32 cellular contexts compared by ENCODE assay signal in the genomic region with DNA sequence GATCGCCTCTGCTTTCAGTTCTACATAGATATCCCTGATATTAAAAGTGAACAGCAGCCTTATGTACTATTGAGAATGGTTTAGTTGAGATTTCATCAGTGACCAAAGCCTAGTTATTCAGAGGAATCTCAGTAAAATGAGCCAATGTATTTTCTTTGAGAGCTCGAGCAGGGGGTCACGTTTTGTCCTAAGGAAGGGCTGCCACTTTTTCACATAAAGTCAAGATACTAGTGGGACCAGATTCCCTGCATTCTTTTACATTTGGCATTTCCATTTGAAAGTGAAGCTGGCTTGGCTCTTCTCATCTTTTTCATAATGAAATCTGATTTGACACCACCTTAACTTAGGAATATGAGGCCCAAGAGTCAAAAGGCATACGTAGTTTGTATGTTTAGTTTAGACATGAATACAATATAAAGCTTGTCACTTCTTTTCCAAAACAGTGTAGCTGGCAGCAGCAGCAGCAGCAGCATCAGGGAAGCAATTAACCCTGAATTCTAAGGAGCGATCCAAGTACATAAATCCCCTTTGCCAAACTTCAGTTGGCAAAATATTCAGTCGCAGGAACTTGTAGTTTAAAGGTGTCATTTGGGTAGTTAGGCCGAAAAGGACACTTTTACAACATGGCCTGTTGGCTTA.
DNase-seq lines count a peak whose midpoint lies in the region; ATAC-seq and TF ChIP-seq lines count a peak whose summit lies in the region.
"Had no signal": no experiment of that assay in that cellular context is flagged by ENCODE, and none has a peak within 500 bp of the region (broad histone marks: within the 10 kb centered on the region; RNA-seq: fewer than 3 reads in every experiment).

No MANE protein-coding gene starts in this region.

- H3K4me2 ChIP-seq in DND-41 (ENCODE audit: insufficient read depth, low read length): no peak overlapping the region
- H3K4me2 ChIP-seq in Karpas-422 (ENCODE audit: low read depth, low read length, poor library complexity, severe bottlenecking): no peak overlapping the region
- no peak overlapping the region for H3K4me2 ChIP-seq in PC-3 (ENCODE audit: low read length)

- H3K9me3 Mint-ChIP-seq in endodermal cell (no peaks in the 10 kb centered on the region), mesothelial cell of epicardium (peaks cover 3% of the 10 kb centered on the region)
- H3K9me3 Mint-ChIP-seq: activated naive CD4-positive, alpha-beta T cell treated with anti-CD3 and anti-CD28 coated beads for 36 hours had no signal

- H3K27me3 Mint-ChIP-seq in endodermal cell (ENCODE audit: insufficient read depth): no peaks in the 10 kb centered on the region
- no peaks in the 10 kb centered on the region for H3K27me3 Mint-ChIP-seq in mesothelial cell of epicardium (ENCODE audit: low read depth)
- H3K27me3 Mint-ChIP-seq: CD4-positive, alpha-beta T cell; T-cell had no signal

- ATAC-seq in DND-41 (ENCODE audit: insufficient read depth, low read depth) (no peak), PC-3 (no peak), HG02981 (IDR thresholded peaks at IDR 0.05; ENCODE audit: unreplicated experiment) (no peak)
- ATAC-seq: foreskin keratinocyte, heart left ventricle, Panc1, T-cell had no signal

- no peaks in the 10 kb centered on the region for H3K36me3 ChIP-seq in DND-41 (ENCODE audit: insufficient read depth, low read length)
- no peaks in the 10 kb centered on the region for H3K36me3 ChIP-seq in Karpas-422 (ENCODE audit: insufficient read depth, low read length)
- no peaks in the 10 kb centered on the region for H3K36me3 ChIP-seq in endodermal cell (ENCODE audit: control insufficient read depth, insufficient read depth, low read length)
- no peaks in the 10 kb centered on the region for H3K36me3 ChIP-seq in PC-3 (ENCODE audit: low read depth, low read length)
- no peaks in the 10 kb centered on the region for H3K36me3 ChIP-seq in colonic mucosa
- H3K36me3 ChIP-seq: heart left ventricle, suprapubic skin had no signal

- H3K36me3 Mint-ChIP-seq in endodermal cell (ENCODE audit: low read depth): peaks cover 2% of the 10 kb centered on the region
- H3K36me3 Mint-ChIP-seq in mesothelial cell of epicardium: no peaks in the 10 kb centered on the region
- H3K36me3 Mint-ChIP-seq: T-cell had no signal

- BruUV-seq in PC-3 (replicated peaks; lab: Mats Ljungman, UMichigan): no TSS peak

- WGBS in endodermal cell (ENCODE audit: insufficient coverage in 1 of 2, insufficient read length in 1 of 2), 2 experiments: 33 to 79% methylated on average over 1 to 7 of the region's 7 CpGs

- no peak overlapping the region for H3K9ac ChIP-seq in DND-41 (ENCODE audit: low read depth, low read length)
- H3K9ac ChIP-seq in Karpas-422 (ENCODE audit: low read length): no peak overlapping the region
- no peak overlapping the region for H3K9ac ChIP-seq in endodermal cell (ENCODE audit: extremely low read depth, low read length, poor library complexity, severe bottlenecking)
- no peak overlapping the region for H3K9ac ChIP-seq in PC-3 (ENCODE audit: low read length)
- H3K9ac ChIP-seq in colonic mucosa (ENCODE audit: low read depth in 2 of 2, low read length in 2 of 2): no peak overlapping the region

- CTCF ChIA-PET in PC-3 (lab: Charles Lee): no interaction called here

- H4K20me1 ChIP-seq in DND-41 (ENCODE audit: insufficient read depth, low read length): no peaks in the 10 kb centered on the region
- no peaks in the 10 kb centered on the region for H4K20me1 ChIP-seq in Karpas-422 (ENCODE audit: insufficient read depth, low read depth, low read length)
- no peaks in the 10 kb centered on the region for H4K20me1 ChIP-seq in PC-3 (ENCODE audit: low read length)

- H3K27ac Mint-ChIP-seq in endodermal cell (peak overlapping the region; percentile 84), mesothelial cell of epicardium (peak overlapping the region; percentile 69)
- H3K27ac Mint-ChIP-seq: activated naive CD4-positive, alpha-beta T cell treated with anti-CD3 and anti-CD28 coated beads for 36 hours; activated T-helper 1 cell treated with anti-CD3 and anti-CD28 coated beads, Interleukin-12 subunit alpha, Interleukin-12 subunit beta, Interleukin-2, Interleukin-4 antibody, amounts not matched to agents 30 ng/mL and 10 ng/mL and 1 ng/mL, durations not matched to agents 14 hours and 24 hours and 36 hours; CD4-positive, alpha-beta T cell; HFFc6; T-cell had no signal

- H3K4me3 Mint-ChIP-seq in endodermal cell (no peak overlapping the region), mesothelial cell of epicardium (no peak overlapping the region)
- H3K4me3 Mint-ChIP-seq: activated naive CD4-positive, alpha-beta T cell treated with anti-CD3 and anti-CD28 coated beads for 36 hours; activated T-helper 1 cell treated with anti-CD3 and anti-CD28 coated beads, Interleukin-12 subunit alpha, Interleukin-12 subunit beta, Interleukin-2, Interleukin-4 antibody, amounts not matched to agents 30 ng/mL and 10 ng/mL and 1 ng/mL, durations not matched to agents 14 hours and 24 hours and 36 hours; CD4-positive, alpha-beta T cell; HFFc6; T-cell had no signal

- intact Hi-C loops in PC-3 (cut with micrococcal nuclease) (no loop called here), colonic mucosa (cut with DNase I) (no loop called here)

- H3K27me3 ChIP-seq in DND-41 (ENCODE audit: insufficient read depth, low read length, poor library complexity) (no peaks in the 10 kb centered on the region), Karpas-422 (ENCODE audit: low read length) (no peaks in the 10 kb centered on the region), endodermal cell (ENCODE audit: control insufficient read depth, insufficient read depth, low read length, poor library complexity, severe bottlenecking) (no peaks in the 10 kb centered on the region), PC-3 (ENCODE audit: low read length) (no peaks in the 10 kb centered on the region), colonic mucosa (no peaks in the 10 kb centered on the region)
- H3K27me3 ChIP-seq: foreskin keratinocyte, heart left ventricle, suprapubic skin had no signal

- H2AFZ ChIP-seq in DND-41 (ENCODE audit: low read depth, low read length): 0 out of 2 replicates have a peak overlapping the region, but pooled peaks have one; percentile 36
- H2AFZ ChIP-seq in Karpas-422 (ENCODE audit: low read length): 0 out of 2 replicates have a peak overlapping the region, but pooled peaks have one; percentile 51
- H2AFZ ChIP-seq in PC-3 (ENCODE audit: low read length): no peak overlapping the region

- no peaks in the 10 kb centered on the region for H3K79me2 ChIP-seq in DND-41 (ENCODE audit: insufficient read depth, low read length)
- no peaks in the 10 kb centered on the region for H3K79me2 ChIP-seq in Karpas-422 (ENCODE audit: low read length)
- H3K79me2 ChIP-seq in PC-3 (ENCODE audit: low read length): no peaks in the 10 kb centered on the region

- DNase-seq in DND-41 (no peak), Karpas-422 (no peak), endodermal cell (no peak), mesothelial cell of epicardium (ENCODE audit: low spot score in 2 of 2, unreplicated experiment in 2 of 2) (no peak), PC-3 (no peak), colonic mucosa (no peak), C1 segment of cervical spinal cord (lab: John Stamatoyannopoulos, UW) (no peak)
- DNase-seq: activated CD4-positive, alpha-beta T cell treated with anti-CD3 and anti-CD28 coated beads, Interleukin-2, amount 50 U/mL, for 48 hours; activated naive CD4-positive, alpha-beta T cell treated with anti-CD3 and anti-CD28 coated beads for 36 hours; CD4-positive, alpha-beta T cell; DMS 273 treated with DMSO at 0.1 percent for 48 hours; effector memory CD4-positive, alpha-beta T cell; foreskin keratinocyte; heart left ventricle; HFFc6; NCI-H1092; NCI-H187; NCI-H2171 treated with DMSO at 0.1 percent for 48 hours; NCI-H526; NK-92 treated with Interleukin-12 subunit alpha and Interleukin-12 subunit beta, amount 100 ng/mL, for 24 hours; nucleus accumbens; psoas muscle; SHP77 treated with DMSO at 0.1 percent for 48 hours; stimulated activated CD4-positive, alpha-beta T cell treated with anti-CD3 and anti-CD28 coated beads, Interleukin-15, amount 100 ng/mL, for 24 hours; stimulated activated naive CD4-positive, alpha-beta T cell; T-cell had no signal

- POLR2A ChIA-PET in PC-3 (lab: Charles Lee; ENCODE audit: unreplicated experiment): no interaction called here

- H3K4me1 ChIP-seq in DND-41 (ENCODE audit: insufficient read depth, low read length) (no peaks in the 10 kb centered on the region), Karpas-422 (ENCODE audit: low read length) (no peaks in the 10 kb centered on the region), endodermal cell (ENCODE audit: control insufficient read depth, insufficient read depth, low read length) (peaks cover 2% of the 10 kb centered on the region), PC-3 (ENCODE audit: insufficient read depth, low read length) (no peaks in the 10 kb centered on the region), colonic mucosa (no peaks in the 10 kb centered on the region)
- H3K4me1 ChIP-seq: foreskin keratinocyte, heart left ventricle, psoas muscle, suprapubic skin had no signal

- H3K27ac ChIP-seq in DND-41 (ENCODE audit: low read length): no peak overlapping the region
- H3K27ac ChIP-seq in Karpas-422 (ENCODE audit: low read length): no peak overlapping the region
- no peak overlapping the region for H3K27ac ChIP-seq in endodermal cell (ENCODE audit: low read depth, low read length)
- no peak overlapping the region for H3K27ac ChIP-seq in PC-3 (ENCODE audit: low read length)
- H3K27ac ChIP-seq in colonic mucosa: no peak overlapping the region
- H3K27ac ChIP-seq: coronary artery, foreskin keratinocyte, heart left ventricle, HL-60, psoas muscle, suprapubic skin had no signal

- TF ChIP-seq CTCF in DND-41 (IDR thresholded peaks at IDR 0.05; ENCODE audit: borderline replicate concordance, extremely low read depth, low read length, poor library complexity, severe bottlenecking) (no peak), endodermal cell (conservative IDR thresholded peaks at IDR 0.05) (no peak), mesothelial cell of epicardium (IDR thresholded peaks at IDR 0.05; ENCODE audit: unreplicated experiment) (no peak), PC-3 (conservative IDR thresholded peaks at IDR 0.05; ENCODE audit: low read depth, low read length) (no peak), colonic mucosa (IDR thresholded peaks at IDR 0.05) (no peak)

- H3K4me3 ChIP-seq in DND-41 (ENCODE audit: low read depth in 1 of 2, low read length in 2 of 2): no peak overlapping the region
- H3K4me3 ChIP-seq in Karpas-422 (ENCODE audit: low read length): no peak overlapping the region
- H3K4me3 ChIP-seq in endodermal cell (ENCODE audit: low read length): no peak overlapping the region
- H3K4me3 ChIP-seq in PC-3 (ENCODE audit: low read length): no peak overlapping the region
- no peak overlapping the region for H3K4me3 ChIP-seq in colonic mucosa
- H3K4me3 ChIP-seq: coronary artery, heart left ventricle, psoas muscle, suprapubic skin had no signal

- H3F3A ChIP-seq in PC-3 (ENCODE audit: low read length, unreplicated experiment): no peaks in the 10 kb centered on the region

- no peaks in the 10 kb centered on the region for H3K9me3 ChIP-seq in DND-41 (ENCODE audit: insufficient read depth, low read length, severe bottlenecking)
- H3K9me3 ChIP-seq in Karpas-422 (ENCODE audit: low read length): no peaks in the 10 kb centered on the region
- H3K9me3 ChIP-seq in endodermal cell (ENCODE audit: control insufficient read depth, low read length): no peaks in the 10 kb centered on the region
- no peaks in the 10 kb centered on the region for H3K9me3 ChIP-seq in PC-3 (ENCODE audit: low read length)
- H3K9me3 ChIP-seq in colonic mucosa: no peaks in the 10 kb centered on the region
- H3K9me3 ChIP-seq: heart left ventricle, psoas muscle, suprapubic skin had no signal

- H3K4me1 Mint-ChIP-seq in endodermal cell (peaks cover 22% of the 10 kb centered on the region), mesothelial cell of epicardium (peaks cover 10% of the 10 kb centered on the region)
- H3K4me1 Mint-ChIP-seq: T-cell had no signal

- H3K9me2 ChIP-seq in Karpas-422 (replicated peaks; ENCODE audit: insufficient read depth, low read length) (no peaks in the 10 kb centered on the region), PC-3 (replicated peaks; ENCODE audit: low read length) (no peaks in the 10 kb centered on the region)
